Comparison of ENCODE assay signal across 9 cellular contexts in genomic region chr19:17762505-17763229, GRCh38. TPM values are rescaled to one million over a fixed set of nuclear protein-coding genes. Genes with fewer than 3 reads are reported as not detected.
A peak's percentile ranks its signal among the peaks of the same experiment; 100 is the strongest.
DNase-seq lines count a peak whose midpoint lies in the region; ATAC-seq and TF ChIP-seq lines count a peak whose summit lies in the region.
"Had no signal": no experiment of that assay in that cellular context is flagged by ENCODE, and none has a peak within 500 bp of the region (broad histone marks: within the 10 kb centered on the region; RNA-seq: fewer than 3 reads in every experiment).

No MANE protein-coding gene starts in this region.

- ATAC-seq in GM18870 (IDR thresholded peaks at IDR 0.05; ENCODE audit: unreplicated experiment), result no peak

- DNase-seq in Ammon's horn (ENCODE audit: low spot score) (peak; percentile 69), HEK293T (ENCODE audit: extremely low spot score) (peak; percentile 86), SK-N-SH (peak; percentile 87), head of caudate nucleus (peak in 32 of 42 donors; percentile 29 to 86 (median 64)), kidney glomerular epithelial cell (lab: John Stamatoyannopoulos, UW) (no peak), mammary epithelial cell (no peak), ureter (ENCODE audit: low spot score) (no peak)

- intact Hi-C loops in head of caudate nucleus (cut with DNase I), result no loop called here
- intact Hi-C loops in mammary epithelial cell (cut with micrococcal nuclease), result no loop called here

- TF ChIP-seq RAD21 in SK-N-SH (IDR thresholded peaks at IDR 0.05; ENCODE audit: low read length), result no peak

- H3K27me3 ChIP-seq in SK-N-SH (ENCODE audit: insufficient read depth) (no peaks in the 10 kb centered on the region), mammary epithelial cell (ENCODE audit: insufficient read depth, low read length) (no peaks in the 10 kb centered on the region)

- H3K79me2 ChIP-seq in SK-N-SH (ENCODE audit: insufficient read depth) (no peaks in the 10 kb centered on the region), mammary epithelial cell (ENCODE audit: insufficient read depth, low read length) (no peaks in the 10 kb centered on the region)

- dilution Hi-C loops in mammary epithelial cell (cut with HindIII; ENCODE audit: low sequenced_read_pairs), result loop anchor here (10.0 kb wide), 1 partner anchor 92 kb away; the partner anchor contains the start of gene RPL18A

- TF ChIP-seq CTCF in SK-N-SH (IDR thresholded peaks at IDR 0.05) (no peak), mammary epithelial cell (conservative IDR thresholded peaks at IDR 0.05 in 1 of 2, IDR thresholded peaks at IDR 0.05 in 1 of 2; ENCODE audit: extremely low read depth in 1 of 2, insufficient read depth in 1 of 2, low read depth in 1 of 2, low read length in 2 of 2) (no peak)

- WGBS in SK-N-SH (ENCODE audit: low lambda C conversion rate), result 46% methylated on average over 14 of the region's 17 CpGs
- WGBS in mammary epithelial cell (ENCODE audit: low coverage, missing lambda C conversion rate), result 72% methylated on average over 15 of the region's 17 CpGs

- H3K9me2 ChIP-seq in SK-N-SH, result no peaks in the 10 kb centered on the region

- in situ Hi-C loops in mammary epithelial cell (cut with MboI; ENCODE audit: low sequenced_read_pairs in 2 of 2), result loop anchor here in 1 of 2 donors (10.0 kb wide), 1 partner anchor 58 kb away; no protein-coding TSS in a partner anchor

- no peak overlapping the region for H3K4me2 ChIP-seq in SK-N-SH
- no peak overlapping the region for H3K4me2 ChIP-seq in mammary epithelial cell (ENCODE audit: insufficient read depth, low read depth, low read length)

- POLR2A ChIA-PET in HEK293T (lab: Yijun Ruan, JAX), result no interaction called here
- POLR2A ChIA-PET in SK-N-SH (lab: Yijun Ruan, JAX), result interaction anchor here (0.8 to 1.4 kb wide), 2 partner anchors 15 to 86 kb away, joined by 4 to 5 read pairs; no protein-coding TSS in a partner anchor

- CTCF ChIA-PET in HEK293T (lab: Yijun Ruan, JAX), result interaction anchor here (0.6 kb wide), 2 partner anchors 87 to 190 kb away, joined by 3 to 5 read pairs; no protein-coding TSS in a partner anchor
- CTCF ChIA-PET in SK-N-SH (lab: Yijun Ruan, JAX), result interaction anchor here (0.6 to 4.1 kb wide), 3 partner anchors 12 to 74 kb away, joined by 4 to 21 read pairs (median 10); no protein-coding TSS in a partner anchor
- CTCF ChIA-PET in mammary epithelial cell (lab: Charles Lee; ENCODE audit: low non-redundant PET), result interaction anchor here (0.5 kb wide), 1 partner anchor 176 kb away, joined by 4 read pairs; no protein-coding TSS in a partner anchor

- H4K20me1 ChIP-seq in SK-N-SH (ENCODE audit: insufficient read depth) (no peaks in the 10 kb centered on the region), mammary epithelial cell (ENCODE audit: insufficient read depth, low read length) (no peaks in the 10 kb centered on the region)

- peak overlapping the region in 1 of 2 experiments; percentile 19; a peak in 1 of 4 replicates for H3K4me3 ChIP-seq in SK-N-SH (ENCODE audit: low read depth in 2 of 2, low read length in 1 of 2)
- H3K4me3 ChIP-seq in mammary epithelial cell (replicated peaks in 1 of 3; ENCODE audit: insufficient read depth in 1 of 3, low read depth in 2 of 3, low read length in 3 of 3), result no peak overlapping the region

- no TSS peak for BruUV-seq in mammary epithelial cell (replicated peaks; lab: Mats Ljungman, UMichigan)

- TF ChIP-seq EP300 in SK-N-SH (IDR thresholded peaks at IDR 0.05; ENCODE audit: borderline replicate concordance in 1 of 2, low read depth in 1 of 2, low read length in 1 of 2), result no peak

- H3K9me3 ChIP-seq in SK-N-SH, result no peaks in the 10 kb centered on the region
- H3K9me3 ChIP-seq in mammary epithelial cell (replicated peaks; ENCODE audit: insufficient read depth, low read length), result no peaks in the 10 kb centered on the region

- H3K9ac ChIP-seq in SK-N-SH (no peak overlapping the region), mammary epithelial cell (ENCODE audit: insufficient read depth, low read length) (no peak overlapping the region)

- H3F3A ChIP-seq in SK-N-SH (replicated peaks; ENCODE audit: insufficient read depth), result no peaks in the 10 kb centered on the region

- no peaks in the 10 kb centered on the region for H3K36me3 ChIP-seq in SK-N-SH (replicated peaks in 1 of 2; ENCODE audit: control insufficient read depth in 1 of 2, insufficient read depth in 2 of 2, low read length in 1 of 2)
- H3K36me3 ChIP-seq in mammary epithelial cell (ENCODE audit: insufficient read depth, low read length), result no peaks in the 10 kb centered on the region

- no peaks in the 10 kb centered on the region; a peak in 1 of 4 replicates for H3K4me1 ChIP-seq in SK-N-SH (ENCODE audit: control insufficient read depth in 1 of 2, insufficient read depth in 2 of 2, low read depth in 1 of 2, low read length in 1 of 2)
- peaks cover 5% of the 10 kb centered on the region for H3K4me1 ChIP-seq in mammary epithelial cell (ENCODE audit: insufficient read depth, low read length)

- H3K27ac ChIP-seq in SK-N-SH (ENCODE audit: low read depth in 2 of 2, low read length in 1 of 2) (peak overlapping the region in 1 of 2 experiments; percentile 78; a peak in 2 of 4 replicates), mammary epithelial cell (ENCODE audit: insufficient read depth, low read depth, low read length) (no peak overlapping the region)

- no peak overlapping the region for H2AFZ ChIP-seq in SK-N-SH (ENCODE audit: low read depth)
- no peak overlapping the region for H2AFZ ChIP-seq in mammary epithelial cell (ENCODE audit: low read depth, low read length)

TF ChIP-seq in HEK293T, 16 proteins besides CTCF, POLR2A, EP300 and RAD21:
- peak; percentile 76 for TF ChIP-seq FOXM1 (IDR thresholded peaks at IDR 0.05; ENCODE audit: borderline replicate concordance)
- TF ChIP-seq SUZ12 (IDR thresholded peaks at IDR 0.05), result no peak

TF ChIP-seq in SK-N-SH, 30 proteins besides CTCF, POLR2A, EP300 and RAD21:
- TF ChIP-seq RFX5 (IDR thresholded peaks at IDR 0.05; ENCODE audit: low read length), result peak; percentile 91
- no peak for TF ChIP-seq MXI1 (IDR thresholded peaks at IDR 0.05; ENCODE audit: low read depth, low read length)
- peak; percentile 51; the same call in 1 of the 2 replicates for TF ChIP-seq IRF3 (IDR thresholded peaks at IDR 0.05; ENCODE audit: low read depth, low read length)

RNA-seq across cellular contexts. Expression of gene FCHO1, which starts 11.4 kb away (rescaled TPM):
- polyA plus RNA-seq in SK-N-SH (2012; rRNA removed) (0.19 and 0.71 TPM in 2 replicates), mammary epithelial cell (0.22 TPM)
- 0.04 and 0.16 TPM in 2 replicates for polyA plus RNA-seq in SK-N-SH (2012; cell fraction: cytosol; rRNA removed)
- polyA plus RNA-seq in SK-N-SH (2012; cell fraction: nucleus; rRNA removed), result 0.75 and 1.4 TPM in 2 replicates
- total RNA-seq in mammary epithelial cell (1 to 10 TPM; 1.7 to 2.8 TPM), ureter (4.8 TPM)
- polyA minus RNA-seq in mammary epithelial cell, result 4.6 TPM

RNA-seq across cellular contexts. Expression of gene B3GNT3, which starts 32.3 kb away (rescaled TPM):
- polyA plus RNA-seq in SK-N-SH (2012; rRNA removed) (not detected in 2 replicates), mammary epithelial cell (7.5 TPM)
- polyA plus RNA-seq in SK-N-SH (2012; cell fraction: cytosol; rRNA removed), result not detected in 2 replicates
- 0.05 TPM in 1 of 2 replicates, not detected in the other for polyA plus RNA-seq in SK-N-SH (2012; cell fraction: nucleus; rRNA removed)
- total RNA-seq in mammary epithelial cell (10 to 100 TPM in 1 of 2 donors, 1 to 10 TPM in 1; 2.3 to 18.6 TPM), ureter (88.2 TPM)
- polyA minus RNA-seq in mammary epithelial cell, result 11.2 TPM

RNA-seq across cellular contexts. Expression of gene MAP1S, which starts 43.4 kb away (rescaled TPM):
- polyA plus RNA-seq in SK-N-SH (2012; rRNA removed), result 7.8 and 18.4 TPM in 2 replicates
- 4.9 and 9.1 TPM in 2 replicates for polyA plus RNA-seq in SK-N-SH (2012; cell fraction: cytosol; rRNA removed)
- polyA plus RNA-seq in SK-N-SH (2012; cell fraction: nucleus; rRNA removed), result 24.7 and 42.3 TPM in 2 replicates
- total RNA-seq in mammary epithelial cell, result 10 to 100 TPM; 15.3 to 50.5 TPM
- polyA plus RNA-seq in mammary epithelial cell, result 14.0 TPM
- 106 TPM for polyA minus RNA-seq in mammary epithelial cell
- 61.6 TPM for total RNA-seq in ureter

RNA-seq across cellular contexts. Expression of gene INSL3, which starts 58.7 kb away (rescaled TPM):
- polyA plus RNA-seq in SK-N-SH (2012; rRNA removed) (0.21 and 0.65 TPM in 2 replicates), mammary epithelial cell (not detected)
- 0.17 and 0.37 TPM in 2 replicates for polyA plus RNA-seq in SK-N-SH (2012; cell fraction: cytosol; rRNA removed)
- polyA plus RNA-seq in SK-N-SH (2012; cell fraction: nucleus; rRNA removed), result 0.49 and 0.58 TPM in 2 replicates
- total RNA-seq in mammary epithelial cell (not detected), ureter (not detected)
- not detected for polyA minus RNA-seq in mammary epithelial cell
- total RNA-seq: kidney epithelial cell had no signal

Comparison
In these comparisons a context has a peak if more than half of its experiments do, and no peak if none do; other contexts are left out.
1. DNase-seq: peak in Ammon's horn (single experiment), HEK293T (single experiment), SK-N-SH (single experiment) and head of caudate nucleus (32 of 42); none in kidney glomerular epithelial cell (single experiment), mammary epithelial cell (single experiment) and ureter (single experiment).